In genomic region chr1:27535386-27535785, GRCh38 we compare ENCODE assay signal across 1 cellular context.
TF ChIP-seq lines count a peak whose summit lies in the region.

No MANE protein-coding gene starts in this region.

TF ChIP-seq in IMR-90, 13 proteins besides CTCF, POLR2A, EP300 and RAD21:
- TF ChIP-seq SMC3 (IDR thresholded peaks at IDR 0.05; ENCODE audit: low read depth, low read length) (no peak), USF2 (IDR thresholded peaks at IDR 0.05; ENCODE audit: low read depth, low read length) (no peak), MXI1 (IDR thresholded peaks at IDR 0.05; ENCODE audit: borderline replicate concordance, low read depth, low read length) (no peak)
